In the genomic region with DNA sequence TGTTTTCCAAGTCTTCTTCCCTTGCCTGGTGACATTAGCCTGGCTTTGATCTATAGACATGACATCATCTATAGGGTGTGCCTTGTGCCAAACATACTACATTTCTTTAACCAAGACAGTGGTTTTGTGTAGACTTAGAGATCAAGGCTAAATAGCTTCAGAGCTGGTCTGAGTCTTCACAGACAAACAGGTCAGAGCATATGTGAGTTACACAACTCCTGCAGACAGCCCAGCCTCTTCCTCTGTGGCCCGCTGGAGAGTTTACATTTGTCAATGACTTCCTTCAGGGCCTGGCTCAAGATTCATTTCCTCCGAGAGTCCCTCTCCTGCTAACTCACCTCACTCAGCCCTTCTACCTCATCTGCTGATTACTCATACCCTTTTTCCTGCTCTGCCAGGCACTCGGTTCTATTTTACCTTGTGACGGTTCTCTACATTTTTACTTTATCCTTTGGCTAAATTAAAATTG, we compare ENCODE assay signal across 8 cellular contexts.
A peak's percentile ranks its signal among the peaks of the same experiment; 100 is the strongest.
DNase-seq lines count a peak whose midpoint lies in the region; ATAC-seq, FAIRE-seq and TF ChIP-seq lines count a peak whose summit lies in the region.
"Had no signal": no experiment of that assay in that cellular context is flagged by ENCODE, and none has a peak within 500 bp of the region (broad histone marks: within the 10 kb centered on the region; RNA-seq: fewer than 3 reads in every experiment).

No MANE protein-coding gene starts in this region.

- intact Hi-C loops in right lobe of liver (cut with DNase I): no loop called here

- TF ChIP-seq POLR2A in right lobe of liver (IDR thresholded peaks at IDR 0.05): no peak

- no peak overlapping the region for H3K27ac ChIP-seq in right lobe of liver

- ATAC-seq in GM21576 (IDR thresholded peaks at IDR 0.05; ENCODE audit: unreplicated experiment) (peak; percentile 58), right lobe of liver (peak; percentile 59 to 90 (median 84)), GM21529 (IDR thresholded peaks at IDR 0.05; ENCODE audit: unreplicated experiment) (no peak), HG03135 (IDR thresholded peaks at IDR 0.05; ENCODE audit: unreplicated experiment) (no peak)

- H3K27me3 ChIP-seq in bronchial epithelial cell (ENCODE audit: control insufficient read depth, insufficient read depth, low read length) (no peaks in the 10 kb centered on the region), right lobe of liver (no peaks in the 10 kb centered on the region)

- FAIRE-seq in bronchial epithelial cell (lab: Jason Lieb, UNC): peak; percentile 98
- FAIRE-seq: islet of Langerhans had no signal

- WGBS in right lobe of liver (ENCODE audit: insufficient coverage, low coverage, low lambda C conversion rate, missing lambda C conversion rate): 27% methylated on average over 4 of the region's 4 CpGs

- TF ChIP-seq CTCF in bronchial epithelial cell (IDR thresholded peaks at IDR 0.05; ENCODE audit: insufficient read depth, low read length, severe bottlenecking): no peak
- TF ChIP-seq CTCF in right lobe of liver (IDR thresholded peaks at IDR 0.05): no peak

- H3K4me3 ChIP-seq in bronchial epithelial cell (ENCODE audit: low read depth, low read length): no peak overlapping the region
- no peak overlapping the region for H3K4me3 ChIP-seq in right lobe of liver

- DNase-seq in NOMO-1 treated with DMSO at 0.1 percent for 48 hours (lab: John Stamatoyannopoulos, UW; ENCODE audit: unreplicated experiment): peak; percentile 95
- DNase-seq in bronchial epithelial cell (ENCODE audit: low read depth): peak; percentile 99
- DNase-seq in right lobe of liver: peak in 1 of 3 donors; percentile 34
- DNase-seq in NCI-H748 treated with DMSO at 0.1 percent for 48 hours (lab: John Stamatoyannopoulos, UW): no peak

- no peaks in the 10 kb centered on the region for H3K4me1 ChIP-seq in right lobe of liver

- H3K36me3 ChIP-seq in bronchial epithelial cell (ENCODE audit: control insufficient read depth, insufficient read depth, low read length) (no peaks in the 10 kb centered on the region), right lobe of liver (no peaks in the 10 kb centered on the region)

- H3K9me3 ChIP-seq in right lobe of liver: no peaks in the 10 kb centered on the region

Comparison
In these comparisons a context has a peak if more than half of its experiments do, and no peak if none do; other contexts are left out.
1. ATAC-seq: peak in GM21576 (single experiment) and right lobe of liver (4 of 4); none in GM21529 (single experiment) and HG03135 (single experiment).